In genomic region chr10:93032809-93033137, GRCh38 we compare ENCODE assay signal across 1 cellular context.
A peak's percentile ranks its signal among the peaks of the same experiment; 100 is the strongest.
TF ChIP-seq lines count a peak whose summit lies in the region.

No MANE protein-coding gene starts in this region.

TF ChIP-seq in liver, 16 proteins besides CTCF, POLR2A, EP300 and RAD21:
- TF ChIP-seq HNF4G (IDR thresholded peaks at IDR 0.05): peak; percentile 95
- peak; percentile 95 to 96 for TF ChIP-seq HNF4A (conservative IDR thresholded peaks at IDR 0.05)
- no peak for TF ChIP-seq EGR1 (IDR thresholded peaks at IDR 0.05; ENCODE audit: low read depth in 2 of 2)
- TF ChIP-seq FOXA1 (IDR thresholded peaks at IDR 0.05): peak; percentile 7
- peak; percentile 76 to 82 for TF ChIP-seq RXRA (IDR thresholded peaks at IDR 0.05)
- no peak for TF ChIP-seq GABPA (IDR thresholded peaks at IDR 0.05 in 1 of 2, conservative IDR thresholded peaks at IDR 0.05 in 1 of 2)
- TF ChIP-seq REST (IDR thresholded peaks at IDR 0.05): peak; percentile 40
- peak; percentile 56 for TF ChIP-seq ZBTB33 (IDR thresholded peaks at IDR 0.05)
- peak; percentile 78 for TF ChIP-seq MAX (IDR thresholded peaks at IDR 0.05)
- peak in 1 of 2 donors; percentile 60 for TF ChIP-seq JUND (IDR thresholded peaks at IDR 0.05)
- TF ChIP-seq SP1 (IDR thresholded peaks at IDR 0.05): peak; percentile 90
- no peak for TF ChIP-seq TAF1 (conservative IDR thresholded peaks at IDR 0.05)
TF ChIP-seq in liver: peak in this region for 9.
